8 cellular contexts compared by ENCODE assay signal in the genomic region with DNA sequence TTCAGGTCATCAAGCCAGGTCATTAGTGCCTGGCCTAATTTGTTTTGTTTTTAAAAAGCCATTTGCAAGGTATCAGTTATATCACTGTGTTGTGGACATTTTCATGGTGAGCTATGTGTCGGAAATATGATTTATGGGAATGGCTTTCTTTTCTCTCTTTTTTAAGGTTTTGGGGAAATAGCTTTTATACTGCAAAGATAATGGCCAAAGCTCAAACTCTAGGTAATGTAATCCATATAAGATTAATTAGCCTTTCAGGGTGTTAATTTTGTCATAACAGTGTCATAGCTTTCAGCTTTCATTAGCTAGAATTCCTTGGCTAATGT. TPM values are rescaled to one million over a fixed set of nuclear protein-coding genes. Genes with fewer than 3 reads are reported as not detected.
DNase-seq lines count a peak whose midpoint lies in the region; ATAC-seq, FAIRE-seq and TF ChIP-seq lines count a peak whose summit lies in the region.

No MANE protein-coding gene starts in this region.

- no peak for TF ChIP-seq RAD21 in GM12878 (IDR thresholded peaks at IDR 0.05; ENCODE audit: insufficient read depth, low read depth, low read length)

- 0% methylated on average over 1 of the region's 1 CpG for WGBS in GM12878 (ENCODE audit: insufficient coverage, insufficient replicate concordance, low lambda C conversion rate, missing lambda C conversion rate)
- 75 to 84% methylated on average over 1 of the region's 1 CpG for WGBS in upper lobe of left lung, 2 donors
- 88 to 100% methylated on average over 1 of the region's 1 CpG for WGBS in endodermal cell (ENCODE audit: insufficient coverage in 1 of 2, insufficient read length in 1 of 2), 2 experiments

- H3K4me3 ChIP-seq in GM12878 (peak overlapping the region; percentile 67; the same call in 1 of the 2 replicates), mucosa of rectum (ENCODE audit: low read length in 2 of 2) (peak overlapping the region; percentile 45 to 78), upper lobe of left lung (peak overlapping the region in 2 of 4 donors; percentile 44 to 48), endodermal cell (ENCODE audit: low read length) (no peak overlapping the region)

- H3K27ac Mint-ChIP-seq in activated naive CD4-positive, alpha-beta T cell treated with anti-CD3 and anti-CD28 coated beads, Interleukin-2, amount 10 ng/mL, durations not matched to agents 7 days and 5 days: peak overlapping the region; percentile 98
- H3K27ac Mint-ChIP-seq in endodermal cell: no peak overlapping the region

- TF ChIP-seq EP300 in GM12878 (IDR thresholded peaks at IDR 0.05; ENCODE audit: borderline replicate concordance in 1 of 2, control insufficient read depth in 1 of 2, low read depth in 2 of 2, low read length in 2 of 2): no peak
- TF ChIP-seq EP300 in upper lobe of left lung (IDR thresholded peaks at IDR 0.05): no peak

- no peak for ATAC-seq in GM12878
- no peak for ATAC-seq in upper lobe of left lung (ENCODE audit: low FRiP score in 2 of 2)

- H2AFZ ChIP-seq in GM12878 (ENCODE audit: control insufficient read depth, low read depth, low read length): peak overlapping the region; percentile 87

- no peak for FAIRE-seq in GM12878 (lab: Jason Lieb, UNC)

- TF ChIP-seq CTCF in GM12878 (IDR thresholded peaks at IDR 0.05 in 2 of 3, conservative IDR thresholded peaks at IDR 0.05 in 1 of 3; ENCODE audit: control insufficient read depth in 2 of 3, extremely low read depth in 1 of 3, insufficient read depth in 1 of 3, low read depth in 3 of 3, low read length in 3 of 3) (no peak), upper lobe of left lung (IDR thresholded peaks at IDR 0.05) (no peak), endodermal cell (conservative IDR thresholded peaks at IDR 0.05) (no peak)

- no peak for DNase-seq in activated naive CD4-positive, alpha-beta T cell treated with anti-CD3 and anti-CD28 coated beads, Interleukin-2, amount 10 ng/mL, durations not matched to agents 7 days and 5 days
- DNase-seq in activated naive CD4-positive, alpha-beta T cell (lab: John Stamatoyannopoulos, UW): no peak
- DNase-seq in GM12878 (ENCODE audit: low read depth, low spot score) (no peak), upper lobe of left lung (no peak), endodermal cell (no peak), T-helper 9 cell (no peak)
- DNase-seq in activated CD8-positive, alpha-beta memory T cell treated with anti-CD3 and anti-CD28 coated beads, Interleukin-2, amount 50 U/mL, for 48 hours: no peak

- no peaks in the 10 kb centered on the region for H3K27me3 Mint-ChIP-seq in activated naive CD4-positive, alpha-beta T cell treated with anti-CD3 and anti-CD28 coated beads, Interleukin-2, amount 10 ng/mL, durations not matched to agents 7 days and 5 days
- no peaks in the 10 kb centered on the region for H3K27me3 Mint-ChIP-seq in endodermal cell (ENCODE audit: insufficient read depth)

- RAD21 ChIA-PET in GM12878 (lab: Charles Lee; ENCODE audit: unreplicated experiment): interaction anchor here (0.6 to 10.5 kb wide), 19 partner anchors 8 to 408 kb away, joined by 3 to 181 read pairs (median 14); a partner anchor contains a TSS

- POLR2A ChIA-PET in GM12878 (lab: Charles Lee): interaction anchor here (0.6 to 13.8 kb wide), 14 partner anchors 9 to 219 kb away, joined by 4 to 263 read pairs (median 18); a partner anchor contains a TSS

- no peak for TF ChIP-seq POLR2A in GM12878 (IDR thresholded peaks at IDR 0.05; ENCODE audit: low read depth, low read length)
- TF ChIP-seq POLR2A in upper lobe of left lung (IDR thresholded peaks at IDR 0.05): no peak

- SMC1A ChIA-PET in GM12878 (lab: Charles Lee; ENCODE audit: uncharacterized antibody, unreplicated experiment): interaction anchor here (1.1 to 13.4 kb wide), 17 partner anchors 9 to 365 kb away, joined by 3 to 311 read pairs (median 5); a partner anchor contains a TSS

- peak overlapping the region; percentile 95 for H3K9ac ChIP-seq in GM12878 (ENCODE audit: control insufficient read depth, insufficient read depth, low read length)
- H3K9ac ChIP-seq in mucosa of rectum (ENCODE audit: low read depth in 1 of 2, low read length in 2 of 2): peak overlapping the region; percentile 73 to 87
- no peak overlapping the region for H3K9ac ChIP-seq in endodermal cell (ENCODE audit: extremely low read depth, low read length, poor library complexity, severe bottlenecking)

- peaks cover 83% of the 10 kb centered on the region for H3K4me1 Mint-ChIP-seq in activated naive CD4-positive, alpha-beta T cell treated with anti-CD3 and anti-CD28 coated beads, Interleukin-2, amount 10 ng/mL, durations not matched to agents 7 days and 5 days
- H3K4me1 Mint-ChIP-seq in endodermal cell: peaks cover 22% of the 10 kb centered on the region

- H3K27ac ChIP-seq in GM12878 (ENCODE audit: control insufficient read depth, insufficient read depth): peak overlapping the region; percentile 99
- peak overlapping the region; percentile 79 to 95 for H3K27ac ChIP-seq in mucosa of rectum (ENCODE audit: low read depth in 2 of 2, low read length in 2 of 2)
- H3K27ac ChIP-seq in upper lobe of left lung: peak overlapping the region; percentile 83 to 95 (median 91)
- no peak overlapping the region for H3K27ac ChIP-seq in endodermal cell (ENCODE audit: low read depth, low read length)

- in situ Hi-C loops in GM12878 (cut with MboI): no loop called here

- intact Hi-C loops in GM12878 (cut with micrococcal nuclease; ENCODE audit: unreplicated experiment): loop anchor here (1.0 to 2.0 kb wide), 3 partner anchors 9 to 46 kb away; a partner anchor contains a TSS

- H3K4me2 ChIP-seq in GM12878 (ENCODE audit: control insufficient read depth, insufficient read depth): peak overlapping the region; percentile 90

- H3K9me3 ChIP-seq in GM12878 (replicated peaks; ENCODE audit: control insufficient read depth, insufficient read depth, low read length) (no peaks in the 10 kb centered on the region), mucosa of rectum (ENCODE audit: control insufficient read depth in 2 of 2, low read length in 2 of 2) (no peaks in the 10 kb centered on the region), upper lobe of left lung (no peaks in the 10 kb centered on the region), endodermal cell (ENCODE audit: control insufficient read depth, low read length) (no peaks in the 10 kb centered on the region)

- CTCF ChIA-PET in activated naive CD4-positive, alpha-beta T cell treated with anti-CD3 and anti-CD28 coated beads, Interleukin-2, amount 10 ng/mL, durations not matched to agents 7 days and 5 days (lab: Charles Lee): interaction anchor here (1.2 to 4.0 kb wide), 9 partner anchors 8 to 62 kb away, joined by 3 to 18 read pairs (median 4); no protein-coding TSS in a partner anchor
- CTCF ChIA-PET in GM12878 (lab: Yijun Ruan, JAX): interaction anchor here (0.9 to 6.5 kb wide), 14 partner anchors 8 to 220 kb away, joined by 3 to 54 read pairs (median 10); a partner anchor contains a TSS

- H4K20me1 ChIP-seq in GM12878 (ENCODE audit: control insufficient read depth, insufficient read depth): no peaks in the 10 kb centered on the region

- peaks cover 4% of the 10 kb centered on the region for H3K36me3 Mint-ChIP-seq in activated naive CD4-positive, alpha-beta T cell treated with anti-CD3 and anti-CD28 coated beads, Interleukin-2, amount 10 ng/mL, durations not matched to agents 7 days and 5 days
- H3K36me3 Mint-ChIP-seq in endodermal cell (ENCODE audit: low read depth): no peaks in the 10 kb centered on the region

- H3K4me3 Mint-ChIP-seq in activated naive CD4-positive, alpha-beta T cell treated with anti-CD3 and anti-CD28 coated beads, Interleukin-2, amount 10 ng/mL, durations not matched to agents 7 days and 5 days: peak overlapping the region; percentile 76
- no peak overlapping the region for H3K4me3 Mint-ChIP-seq in endodermal cell

- H3K9me3 Mint-ChIP-seq in activated naive CD4-positive, alpha-beta T cell treated with anti-CD3 and anti-CD28 coated beads, Interleukin-2, amount 10 ng/mL, durations not matched to agents 7 days and 5 days: no peaks in the 10 kb centered on the region
- no peaks in the 10 kb centered on the region for H3K9me3 Mint-ChIP-seq in endodermal cell

- peaks cover 3% of the 10 kb centered on the region for H3K79me2 ChIP-seq in GM12878 (ENCODE audit: control insufficient read depth, insufficient read depth, low read length)

- H3K27me3 ChIP-seq in GM12878 (replicated peaks in 1 of 2; ENCODE audit: control insufficient read depth in 2 of 2, insufficient read depth in 2 of 2, low read length in 1 of 2) (no peaks in the 10 kb centered on the region), mucosa of rectum (ENCODE audit: control insufficient read depth in 2 of 2, insufficient read depth in 2 of 2, low read length in 2 of 2) (no peaks in the 10 kb centered on the region), upper lobe of left lung (no peaks in the 10 kb centered on the region), endodermal cell (ENCODE audit: control insufficient read depth, insufficient read depth, low read length, poor library complexity, severe bottlenecking) (no peaks in the 10 kb centered on the region)

- TSS peak; percentile 83 for BruUV-seq in GM12878 (replicated peaks; lab: Mats Ljungman, UMichigan)

- H3K36me3 ChIP-seq in GM12878 (ENCODE audit: control insufficient read depth in 2 of 2, insufficient read depth in 2 of 2, low read length in 1 of 2) (no peaks in the 10 kb centered on the region), mucosa of rectum (ENCODE audit: control insufficient read depth in 2 of 2, insufficient read depth in 2 of 2, low read length in 2 of 2) (no peaks in the 10 kb centered on the region), upper lobe of left lung (no peaks in the 10 kb centered on the region), endodermal cell (ENCODE audit: control insufficient read depth, insufficient read depth, low read length) (no peaks in the 10 kb centered on the region)

- H3K4me1 ChIP-seq in GM12878 (ENCODE audit: control insufficient read depth, insufficient read depth, low read length) (peaks cover 43% of the 10 kb centered on the region), mucosa of rectum (ENCODE audit: control insufficient read depth in 2 of 2, insufficient read depth in 2 of 2, low read length in 2 of 2) (peaks cover 23 to 26% of the 10 kb centered on the region in 2 donors), upper lobe of left lung (peaks cover 41 to 56% (median 51%) of the 10 kb centered on the region in 4 donors), endodermal cell (ENCODE audit: control insufficient read depth, insufficient read depth, low read length) (no peaks in the 10 kb centered on the region)

RNA-seq across cellular contexts. Expression of a gene that starts 45.8 kb away (rescaled TPM):
- total RNA-seq in GM12878 (2013; cell fraction: nucleolus; rRNA removed): 26.7 and 27.7 TPM in 2 replicates
- total RNA-seq in GM12878 (2014; rRNA removed) (64.0 and 84.2 TPM in 2 replicates), GM12878 (2014; rRNA removed; fragmentation: Illumina TruSeq; extraction: Trizol) (45.5 and 47.3 TPM in 2 replicates), GM12878 (2021) (494 and 497 TPM in 2 replicates), upper lobe of left lung (100 to 1,000 TPM; 126 to 384 (median 236) TPM), endodermal cell (100 to 1,000 TPM; 344 to 357 TPM)
- 211 TPM for polyA plus RNA-seq in GM12878 (2011; ENCODE audit: low read depth)
- polyA plus RNA-seq in GM12878 (2011; rRNA removed) (83.5 and 121 TPM in 2 replicates), GM12878 (2014; fragmentation: Illumina TruSeq; extraction: Trizol) (304 and 338 TPM in 2 replicates), GM12878 (2014; fragmentation: Nextera tagmentation; extraction: Ambion mirVana) (10 to 100 TPM; 24.4 to 28.9 TPM), GM12878 (2014; rRNA removed) (221 and 272 TPM in 2 replicates), GM12878 (2016; fragmentation: Nextera tagmentation; extraction: Ambion mirVana) (100 to 1,000 TPM; 138 to 259 TPM)
- polyA plus RNA-seq in GM12878 (2011; cell fraction: cytosol; rRNA removed): 149 and 196 TPM in 2 replicates
- polyA plus RNA-seq in GM12878 (2011; cell fraction: nucleus; rRNA removed): 123 and 173 TPM in 2 replicates
- 433 and 458 TPM in 2 replicates for polyA plus RNA-seq in GM12878 (2012)
- polyA minus RNA-seq in GM12878 (2011; rRNA and poly(A)+ RNA removed): 85.5 and 116 TPM in 2 replicates
- 83.9 and 87.5 TPM in 2 replicates for polyA minus RNA-seq in GM12878 (2011; cell fraction: cytosol; rRNA and poly(A)+ RNA removed)
- polyA minus RNA-seq in GM12878 (2011; cell fraction: nucleus; rRNA and poly(A)+ RNA removed): 37.4 and 58.0 TPM in 2 replicates
- 354 TPM for polyA plus RNA-seq in endodermal cell (2013, experiment 1 of 2)
- 313 TPM for polyA plus RNA-seq in endodermal cell (2013, experiment 2 of 2)

RNA-seq across cellular contexts. Expression of a gene that starts 57.7 kb away (rescaled TPM):
- total RNA-seq in GM12878 (2013; cell fraction: nucleolus; rRNA removed): 31.6 and 43.1 TPM in 2 replicates
- total RNA-seq in GM12878 (2014; rRNA removed) (14.2 and 16.9 TPM in 2 replicates), GM12878 (2014; rRNA removed; fragmentation: Illumina TruSeq; extraction: Trizol) (11.4 and 12.0 TPM in 2 replicates), GM12878 (2021) (13.0 and 16.6 TPM in 2 replicates), upper lobe of left lung (10 to 100 TPM in 4 of 6 donors, 1 to 10 TPM in 2; 7.8 to 15.0 (median 12.4) TPM), endodermal cell (10 to 100 TPM; 12.3 to 16.5 TPM)
- 4.0 TPM for polyA plus RNA-seq in GM12878 (2011; ENCODE audit: low read depth)
- polyA plus RNA-seq in GM12878 (2011; rRNA removed) (10.0 and 11.1 TPM in 2 replicates), GM12878 (2014; fragmentation: Illumina TruSeq; extraction: Trizol) (11.6 and 13.4 TPM in 2 replicates), GM12878 (2014; fragmentation: Nextera tagmentation; extraction: Ambion mirVana) (1 to 10 TPM; 5.5 to 7.3 TPM), GM12878 (2014; rRNA removed) (10.3 and 13.2 TPM in 2 replicates), GM12878 (2016; fragmentation: Nextera tagmentation; extraction: Ambion mirVana) (10 to 100 TPM; 17.3 to 19.8 TPM)
- 8.8 and 10.2 TPM in 2 replicates for polyA plus RNA-seq in GM12878 (2011; cell fraction: cytosol; rRNA removed)
- polyA plus RNA-seq in GM12878 (2011; cell fraction: nucleus; rRNA removed): 17.4 and 18.8 TPM in 2 replicates
- polyA plus RNA-seq in GM12878 (2012): 6.2 and 9.2 TPM in 2 replicates
- polyA minus RNA-seq in GM12878 (2011; rRNA and poly(A)+ RNA removed): 53.6 and 54.5 TPM in 2 replicates
- 12.6 and 16.2 TPM in 2 replicates for polyA minus RNA-seq in GM12878 (2011; cell fraction: cytosol; rRNA and poly(A)+ RNA removed)
- polyA minus RNA-seq in GM12878 (2011; cell fraction: nucleus; rRNA and poly(A)+ RNA removed): 22.2 and 31.8 TPM in 2 replicates
- 8.7 TPM for polyA plus RNA-seq in endodermal cell (2013, experiment 1 of 2)
- polyA plus RNA-seq in endodermal cell (2013, experiment 2 of 2): 11.0 TPM
